ENCODE assay signal across 23 cellular contexts in the genomic region with DNA sequence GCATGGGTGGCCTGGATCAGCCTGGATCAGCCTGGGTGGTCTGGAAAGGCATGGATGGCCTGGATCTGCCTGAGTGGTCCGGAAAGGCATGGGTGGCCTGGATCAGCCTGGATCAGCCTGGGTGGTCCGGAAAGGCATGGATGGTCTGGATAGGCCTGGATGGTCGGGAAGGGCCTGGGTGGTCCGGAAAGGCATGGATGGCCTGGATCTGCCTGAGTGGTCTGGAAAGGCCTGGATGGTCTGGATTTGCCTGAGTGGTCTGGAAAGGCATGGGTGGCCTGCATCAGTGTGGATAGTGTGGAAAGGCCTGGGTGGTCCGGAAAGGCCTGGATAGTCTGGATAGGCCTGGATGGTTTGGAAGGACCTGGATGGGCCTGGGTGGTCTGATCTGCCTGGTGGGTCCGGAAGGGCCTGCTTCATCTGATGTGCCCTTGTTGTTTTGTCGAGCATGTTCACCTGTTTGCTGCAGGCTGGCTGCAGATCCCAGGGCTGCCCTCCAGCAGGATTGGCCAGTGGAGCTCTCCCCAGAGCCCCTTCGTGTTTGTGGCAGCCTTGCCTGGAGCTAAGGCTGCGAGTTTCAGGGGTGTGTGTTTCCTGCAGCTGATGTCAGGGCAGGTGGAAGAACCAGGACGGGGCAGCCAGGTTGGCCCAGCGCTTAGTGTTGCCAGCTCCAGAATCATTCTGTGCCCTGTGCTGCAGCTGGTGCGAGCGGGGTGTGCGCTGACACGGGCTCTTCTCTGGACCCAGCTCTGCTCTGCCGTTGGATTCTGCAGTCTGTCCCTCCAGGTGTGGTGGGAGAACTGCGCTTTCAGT. TPM values are rescaled to one million over a fixed set of nuclear protein-coding genes. Genes with fewer than 3 reads are reported as not detected.
DNase-seq lines count a peak whose midpoint lies in the region; ATAC-seq, FAIRE-seq and TF ChIP-seq lines count a peak whose summit lies in the region.
"Had no signal": no experiment of that assay in that cellular context is flagged by ENCODE, and none has a peak within 500 bp of the region (broad histone marks: within the 10 kb centered on the region; RNA-seq: fewer than 3 reads in every experiment).

No MANE protein-coding gene starts in this region.

- no peak overlapping the region for H3K9ac ChIP-seq in kidney (ENCODE audit: low read length in 2 of 2)

- peaks cover 8% of the 10 kb centered on the region for H3K4me1 Mint-ChIP-seq in activated T-helper 17 cell treated with anti-CD3 and anti-CD28 coated beads, Interleukin-2, amount 50 U/mL, for 72 hours
- H3K4me1 Mint-ChIP-seq in type B pancreatic cell (ENCODE audit: unreplicated experiment): peaks cover 3% of the 10 kb centered on the region

- ATAC-seq in Right ventricle myocardium superior (ENCODE audit: poor library complexity) (no peak), left ventricle myocardium superior (no peak)
- no peak for ATAC-seq in activated T-helper 17 cell treated with anti-CD3 and anti-CD28 coated beads, Interleukin-2, amount 50 U/mL, for 72 hours (replicated peaks)
- ATAC-seq: GM12878, HCT116 had no signal

- peak overlapping the region; percentile 49 for H3K27ac Mint-ChIP-seq in activated T-helper 17 cell treated with anti-CD3 and anti-CD28 coated beads, Interleukin-2, amount 50 U/mL, for 72 hours
- H3K27ac Mint-ChIP-seq in type B pancreatic cell: peak overlapping the region; percentile 34
- H3K27ac Mint-ChIP-seq: B cell had no signal

- H3K4me1 ChIP-seq in kidney (ENCODE audit: control insufficient read depth in 1 of 2, insufficient read depth in 1 of 2, low read depth in 1 of 2, low read length in 2 of 2): no peaks in the 10 kb centered on the region
- H3K4me1 ChIP-seq: Peyer's patch had no signal

- H3K9me3 Mint-ChIP-seq in activated T-helper 17 cell treated with anti-CD3 and anti-CD28 coated beads, Interleukin-2, amount 50 U/mL, for 72 hours: no peaks in the 10 kb centered on the region
- no peaks in the 10 kb centered on the region for H3K9me3 Mint-ChIP-seq in type B pancreatic cell
- H3K9me3 Mint-ChIP-seq: CD4-positive, CD25-positive, alpha-beta regulatory T cell had no signal

- peaks cover 5 to 21% of the 10 kb centered on the region in 2 donors for H3K36me3 ChIP-seq in kidney (ENCODE audit: control insufficient read depth in 1 of 2, insufficient read depth in 2 of 2, low read length in 2 of 2)

- no peak for TF ChIP-seq CTCF in kidney (IDR thresholded peaks at IDR 0.05; ENCODE audit: borderline replicate concordance, extremely low read depth, insufficient read depth)
- no peak for TF ChIP-seq CTCF in type B pancreatic cell (conservative IDR thresholded peaks at IDR 0.05)

- no peak overlapping the region for H3K4me3 Mint-ChIP-seq in activated T-helper 17 cell treated with anti-CD3 and anti-CD28 coated beads, Interleukin-2, amount 50 U/mL, for 72 hours
- H3K4me3 Mint-ChIP-seq in type B pancreatic cell: no peak overlapping the region
- H3K4me3 Mint-ChIP-seq: B cell; CD4-positive, CD25-positive, alpha-beta regulatory T cell had no signal

- no peak for FAIRE-seq in kidney (lab: Jason Lieb, UNC)
- FAIRE-seq: A204.1, GM12878, H1 had no signal

- H3K27ac ChIP-seq in kidney (ENCODE audit: low read depth in 2 of 2, low read length in 2 of 2): no peak overlapping the region
- H3K27ac ChIP-seq: Peyer's patch had no signal

- no peaks in the 10 kb centered on the region for H3K36me3 Mint-ChIP-seq in activated T-helper 17 cell treated with anti-CD3 and anti-CD28 coated beads, Interleukin-2, amount 50 U/mL, for 72 hours (ENCODE audit: low read depth)
- peaks cover 8% of the 10 kb centered on the region for H3K36me3 Mint-ChIP-seq in type B pancreatic cell
- H3K36me3 Mint-ChIP-seq: CD4-positive, CD25-positive, alpha-beta regulatory T cell had no signal

- DNase-seq in Right ventricle myocardium superior (peak; percentile 33), left ventricle myocardium superior (no peak), kidney (peak; percentile 56), type B pancreatic cell (ENCODE audit: extremely low spot score, unreplicated experiment) (no peak), DMS79 treated with DMSO at 0.1 percent for 48 hours (lab: John Stamatoyannopoulos, UW) (no peak), NCI-H524 treated with DMSO at 0.1 percent for 48 hours (lab: John Stamatoyannopoulos, UW) (no peak), NCI-H1105 (lab: John Stamatoyannopoulos, UW) (no peak)
- DNase-seq: CD4-positive, CD25-positive, alpha-beta regulatory T cell; KBM-7; NCI-H1092 treated with DMSO at 0.1 percent for 48 hours; NCI-H146; NCI-H2029; NCI-H345; NCI-H524; NCI-H82; Peyer's patch had no signal

- H3K4me3 ChIP-seq in kidney (ENCODE audit: low read length in 2 of 2): no peak overlapping the region
- H3K4me3 ChIP-seq: GM12878, Peyer's patch had no signal

- intact Hi-C loops in Right ventricle myocardium superior (cut with DNase I) (no loop called here), left ventricle myocardium superior (cut with micrococcal nuclease) (no loop called here), kidney (cut with DNase I) (no loop called here)

- H3K9me3 ChIP-seq in kidney (ENCODE audit: control insufficient read depth in 1 of 2, low read length in 2 of 2): no peaks in the 10 kb centered on the region
- H3K9me3 ChIP-seq: Peyer's patch had no signal

- H3K27me3 Mint-ChIP-seq in activated T-helper 17 cell treated with anti-CD3 and anti-CD28 coated beads, Interleukin-2, amount 50 U/mL, for 72 hours: no peaks in the 10 kb centered on the region
- H3K27me3 Mint-ChIP-seq in type B pancreatic cell: no peaks in the 10 kb centered on the region
- H3K27me3 Mint-ChIP-seq: B cell; CD4-positive, CD25-positive, alpha-beta regulatory T cell had no signal

RNA-seq across cellular contexts. Expression of a gene that starts 19.3 kb away (rescaled TPM):
- total RNA-seq in Right ventricle myocardium superior: 1.9 TPM
- 1.6 TPM for total RNA-seq in left ventricle myocardium superior
- 1 to 10 TPM in 1 of 2 donors, under 1 TPM in 1; 0.95 to 3.7 TPM for total RNA-seq in activated T-helper 17 cell treated with anti-CD3 and anti-CD28 coated beads, Interleukin-2, amount 50 U/mL, for 72 hours
- total RNA-seq in kidney: 3.3 TPM
- 1.5 TPM for polyA plus RNA-seq in kidney (ENCODE audit: insufficient read depth, low read depth, low replicate concordance)
- total RNA-seq in type B pancreatic cell (ENCODE audit: low replicate concordance): 0.76 and 4.1 TPM in 2 replicates
- total RNA-seq: HT1080 had no signal

RNA-seq across cellular contexts. Expression of a gene that starts 40.5 kb away (rescaled TPM):
- total RNA-seq in Right ventricle myocardium superior (191 TPM), left ventricle myocardium superior (201 TPM), kidney (112 TPM), type B pancreatic cell (ENCODE audit: low replicate concordance) (113 and 194 TPM in 2 replicates)
- total RNA-seq in activated T-helper 17 cell treated with anti-CD3 and anti-CD28 coated beads, Interleukin-2, amount 50 U/mL, for 72 hours: 100 to 1,000 TPM in 1 of 2 donors, 10 to 100 TPM in 1; 99.4 to 144 TPM
- polyA plus RNA-seq in kidney (ENCODE audit: insufficient read depth, low read depth, low replicate concordance): 30.4 TPM

Comparison
In these comparisons a context has a peak if more than half of its experiments do, and no peak if none do; other contexts are left out.
1. DNase-seq: peak in Right ventricle myocardium superior (single experiment) and kidney (single experiment); none in left ventricle myocardium superior (single experiment), type B pancreatic cell (single experiment), DMS79 treated with DMSO at 0.1 percent for 48 hours (single experiment), NCI-H524 treated with DMSO at 0.1 percent for 48 hours (single experiment) and NCI-H1105 (single experiment).